ENCODE assay signal across 8 cellular contexts in genomic region chr22:36194971-36195370, GRCh38. TPM values are rescaled to one million over a fixed set of nuclear protein-coding genes. Genes with fewer than 3 reads are reported as not detected.
DNase-seq lines count a peak whose midpoint lies in the region; ATAC-seq and TF ChIP-seq lines count a peak whose summit lies in the region.

No MANE protein-coding gene starts in this region.

- peaks cover 13% of the 10 kb centered on the region for H3K4me1 ChIP-seq in mesenchymal stem cell (ENCODE audit: control insufficient read depth, insufficient read depth, low read depth, low read length)
- H3K4me1 ChIP-seq in suprapubic skin = peaks cover 31% of the 10 kb centered on the region

- H3K9me3 Mint-ChIP-seq in activated CD4-positive, alpha-beta T cell treated with anti-CD3 and anti-CD28 coated beads for 36 hours (ENCODE audit: low read depth) = no peaks in the 10 kb centered on the region
- H3K9me3 Mint-ChIP-seq in effector memory CD8-positive, alpha-beta T cell = no peaks in the 10 kb centered on the region

- H3K27me3 ChIP-seq in mesenchymal stem cell (ENCODE audit: control insufficient read depth in 1 of 2, insufficient read depth in 1 of 2, low read length in 2 of 2) (peaks cover 0 to 4% of the 10 kb centered on the region in 2 experiments), suprapubic skin (no peaks in the 10 kb centered on the region)

- peak; percentile 11 to 57 for TF ChIP-seq CTCF in suprapubic skin (IDR thresholded peaks at IDR 0.05)

- H3K27ac ChIP-seq in mesenchymal stem cell (ENCODE audit: low read length, poor library complexity, severe bottlenecking) (no peak overlapping the region), suprapubic skin (no peak overlapping the region)

- H2AK5ac ChIP-seq in mesenchymal stem cell (ENCODE audit: low read length, severe bottlenecking) = no peak overlapping the region

- no peak overlapping the region for H3K23ac ChIP-seq in mesenchymal stem cell (ENCODE audit: low read length in 2 of 2)

- peaks cover 19% of the 10 kb centered on the region for H3K4me1 Mint-ChIP-seq in activated CD4-positive, alpha-beta T cell treated with anti-CD3 and anti-CD28 coated beads for 36 hours
- peaks cover 0 to 10% of the 10 kb centered on the region in 2 donors for H3K4me1 Mint-ChIP-seq in effector memory CD8-positive, alpha-beta T cell (ENCODE audit: low read depth in 2 of 2)

- no peak for TF ChIP-seq POLR2A in suprapubic skin (IDR thresholded peaks at IDR 0.05)

- H3K14ac ChIP-seq in mesenchymal stem cell (ENCODE audit: low read length in 2 of 2) = no peak overlapping the region

- H2BK5ac ChIP-seq in mesenchymal stem cell (ENCODE audit: low read depth, low read length, poor library complexity, severe bottlenecking) = no peak overlapping the region

- CTCF ChIA-PET in activated CD4-positive, alpha-beta T cell treated with anti-CD3 and anti-CD28 coated beads for 36 hours (lab: Charles Lee) = interaction anchor here (0.7 to 2.4 kb wide), 10 partner anchors 9 to 292 kb away, joined by 3 to 10 read pairs (median 5); no protein-coding TSS in a partner anchor

- no peak overlapping the region for H2BK120ac ChIP-seq in mesenchymal stem cell (ENCODE audit: low read depth, low read length)

- no peak for TF ChIP-seq EP300 in suprapubic skin (IDR thresholded peaks at IDR 0.05)

- H2AFZ ChIP-seq in mesenchymal stem cell (ENCODE audit: low read depth, low read length) = no peak overlapping the region

- 59% methylated on average over 5 of the region's 5 CpGs for WGBS in mesenchymal stem cell
- 56% methylated on average over 5 of the region's 5 CpGs for WGBS in suprapubic skin

- H3K4me3 Mint-ChIP-seq in activated CD4-positive, alpha-beta T cell treated with anti-CD3 and anti-CD28 coated beads for 36 hours = no peak overlapping the region
- H3K4me3 Mint-ChIP-seq in effector memory CD8-positive, alpha-beta T cell = no peak overlapping the region

- no peaks in the 10 kb centered on the region for H3K9me3 ChIP-seq in mesenchymal stem cell (ENCODE audit: control insufficient read depth, low read length)
- no peaks in the 10 kb centered on the region for H3K9me3 ChIP-seq in suprapubic skin

- H3K9ac ChIP-seq in mesenchymal stem cell (ENCODE audit: low read length) = no peak overlapping the region

- peak; percentile 81 for ATAC-seq in activated CD4-positive, alpha-beta T cell treated with anti-CD3 and anti-CD28 coated beads for 36 hours
- peak; percentile 62 for ATAC-seq in effector memory CD8-positive, alpha-beta T cell (replicated peaks)
- ATAC-seq in HG02763 (IDR thresholded peaks at IDR 0.05; ENCODE audit: unreplicated experiment) = no peak

- no peak overlapping the region for H3K27ac Mint-ChIP-seq in activated CD4-positive, alpha-beta T cell treated with anti-CD3 and anti-CD28 coated beads for 36 hours
- H3K27ac Mint-ChIP-seq in effector memory CD8-positive, alpha-beta T cell = no peak overlapping the region

- H3K4me2 ChIP-seq in mesenchymal stem cell (ENCODE audit: low read length, poor library complexity, severe bottlenecking) = no peak overlapping the region

- H4K8ac ChIP-seq in mesenchymal stem cell (ENCODE audit: low read length) = no peak overlapping the region

- H2BK12ac ChIP-seq in mesenchymal stem cell (ENCODE audit: low read length in 2 of 2) = no peak overlapping the region

- no peak overlapping the region for H2BK15ac ChIP-seq in mesenchymal stem cell (ENCODE audit: low read depth, poor library complexity, severe bottlenecking)

- intact Hi-C loops in activated CD4-positive, alpha-beta T cell treated with anti-CD3 and anti-CD28 coated beads for 36 hours (cut with DNase I, micrococcal nuclease) = loop anchor here (1.0 to 5.0 kb wide), 4 partner anchors 27 to 292 kb away; no protein-coding TSS in a partner anchor

- H3K4me3 ChIP-seq in mesenchymal stem cell (ENCODE audit: insufficient read depth in 1 of 2, low read depth in 1 of 2, low read length in 2 of 2) = no peak overlapping the region
- H3K4me3 ChIP-seq in suprapubic skin = no peak overlapping the region

- peak; percentile 39 for DNase-seq in NCI-H2171 treated with DMSO at 0.1 percent for 48 hours (lab: John Stamatoyannopoulos, UW)
- no peak for DNase-seq in NCI-H2171 (lab: John Stamatoyannopoulos, UW)
- peak; percentile 5 for DNase-seq in LoVo (ENCODE audit: low spot score)
- peak; percentile 65 for DNase-seq in activated CD4-positive, alpha-beta T cell treated with anti-CD3 and anti-CD28 coated beads for 36 hours
- peak; percentile 13 to 30 (median 17) for DNase-seq in effector memory CD8-positive, alpha-beta T cell
- peak; percentile 80 for DNase-seq in mesenchymal stem cell
- DNase-seq in suprapubic skin (ENCODE audit: low spot score in 2 of 2) = no peak

- H3K79me1 ChIP-seq in mesenchymal stem cell (replicated peaks; ENCODE audit: low read length, poor library complexity, severe bottlenecking) = no peaks in the 10 kb centered on the region

- POLR2A ChIA-PET in activated CD4-positive, alpha-beta T cell treated with anti-CD3 and anti-CD28 coated beads for 36 hours (lab: Charles Lee) = interaction anchor here (1.3 kb wide), 1 partner anchor 44 kb away, joined by 3 read pairs; the partner anchor contains the start of gene APOL2

- H4K91ac ChIP-seq in mesenchymal stem cell (ENCODE audit: low read length) = no peak overlapping the region

- H3K4ac ChIP-seq in mesenchymal stem cell (ENCODE audit: low read depth in 1 of 2, low read length in 2 of 2) = no peak overlapping the region

- no peaks in the 10 kb centered on the region for H3K36me3 Mint-ChIP-seq in activated CD4-positive, alpha-beta T cell treated with anti-CD3 and anti-CD28 coated beads for 36 hours (ENCODE audit: low read depth)
- H3K36me3 Mint-ChIP-seq in effector memory CD8-positive, alpha-beta T cell (ENCODE audit: insufficient read depth) = no peaks in the 10 kb centered on the region

- no peak overlapping the region for H3K18ac ChIP-seq in mesenchymal stem cell (ENCODE audit: low read depth in 1 of 2, low read length in 2 of 2)

- H3K27me3 Mint-ChIP-seq in activated CD4-positive, alpha-beta T cell treated with anti-CD3 and anti-CD28 coated beads for 36 hours = peaks cover 5% of the 10 kb centered on the region
- peaks cover 24 to 45% of the 10 kb centered on the region in 2 donors for H3K27me3 Mint-ChIP-seq in effector memory CD8-positive, alpha-beta T cell

- no peaks in the 10 kb centered on the region for H3K36me3 ChIP-seq in mesenchymal stem cell (ENCODE audit: control insufficient read depth in 1 of 2, insufficient read depth in 2 of 2, low read depth in 1 of 2, low read length in 2 of 2)
- H3K36me3 ChIP-seq in suprapubic skin = no peaks in the 10 kb centered on the region

RNA-seq across cellular contexts. Expression of gene APOL4, which starts 6.6 kb away (rescaled TPM):
- total RNA-seq in activated CD4-positive, alpha-beta T cell treated with anti-CD3 and anti-CD28 coated beads for 36 hours = under 1 TPM; 0.16 to 0.21 TPM
- polyA plus RNA-seq in mesenchymal stem cell (2013, experiment 1 of 2) = not detected
- polyA plus RNA-seq in mesenchymal stem cell (2013, experiment 2 of 2) = not detected
- 1 to 10 TPM; 3.3 to 7.9 (median 6.4) TPM for total RNA-seq in suprapubic skin

RNA-seq across cellular contexts. Expression of gene APOL3, which starts 34.4 kb away (rescaled TPM):
- total RNA-seq in activated CD4-positive, alpha-beta T cell treated with anti-CD3 and anti-CD28 coated beads for 36 hours = 10 to 100 TPM; 50.6 to 55.4 TPM
- 4.5 TPM for polyA plus RNA-seq in mesenchymal stem cell (2013, experiment 1 of 2)
- polyA plus RNA-seq in mesenchymal stem cell (2013, experiment 2 of 2) = 4.5 TPM
- 10 to 100 TPM; 29.7 to 46.7 (median 34.0) TPM for total RNA-seq in suprapubic skin

RNA-seq across cellular contexts. Expression of gene APOL2, which starts 44.4 kb away (rescaled TPM):
- 10 to 100 TPM; 64.5 TPM for total RNA-seq in activated CD4-positive, alpha-beta T cell treated with anti-CD3 and anti-CD28 coated beads for 36 hours
- polyA plus RNA-seq in mesenchymal stem cell (2013, experiment 1 of 2) = 28.5 TPM
- 29.7 TPM for polyA plus RNA-seq in mesenchymal stem cell (2013, experiment 2 of 2)
- total RNA-seq in suprapubic skin = 10 to 100 TPM; 15.3 to 21.8 (median 17.1) TPM

RNA-seq across cellular contexts. Expression of gene APOL1, which starts 58.0 kb away (rescaled TPM):
- total RNA-seq in activated CD4-positive, alpha-beta T cell treated with anti-CD3 and anti-CD28 coated beads for 36 hours = 10 to 100 TPM; 32.0 to 37.2 TPM
- polyA plus RNA-seq in mesenchymal stem cell (2013, experiment 1 of 2) = 19.4 TPM
- 18.7 TPM for polyA plus RNA-seq in mesenchymal stem cell (2013, experiment 2 of 2)
- 1 to 10 TPM; 1.2 to 7.3 (median 3.0) TPM for total RNA-seq in suprapubic skin

Comparison
In these comparisons a context has a peak if more than half of its experiments do, and no peak if none do; other contexts are left out.
1. DNase-seq: peak in NCI-H2171 treated with DMSO at 0.1 percent for 48 hours (single experiment), LoVo (single experiment), activated CD4-positive, alpha-beta T cell treated with anti-CD3 and anti-CD28 coated beads for 36 hours (single experiment), effector memory CD8-positive, alpha-beta T cell (3 of 3) and mesenchymal stem cell (single experiment); none in NCI-H2171 (single experiment) and suprapubic skin (0 of 2).